In the genomic region with DNA sequence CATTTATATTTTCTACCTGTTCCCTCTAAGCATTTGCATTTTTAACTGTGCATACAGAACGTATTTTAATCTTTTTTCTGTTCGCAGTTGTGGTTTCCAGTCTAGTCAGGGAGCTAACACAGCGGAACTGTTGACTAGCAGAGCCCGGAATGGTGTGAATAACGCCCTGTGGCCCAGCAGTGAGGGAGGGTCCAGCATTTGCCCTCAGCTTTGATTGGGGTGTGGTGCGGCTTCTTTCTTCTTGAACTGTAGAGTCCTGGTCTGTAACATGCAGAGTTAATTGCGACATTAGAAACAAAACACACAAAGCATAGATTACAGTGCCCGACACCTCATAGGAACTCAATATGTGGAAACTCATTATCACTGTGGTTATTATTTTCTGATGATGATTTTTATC, we compare ENCODE assay signal across 26 cellular contexts.
DNase-seq lines count a peak whose midpoint lies in the region; FAIRE-seq and TF ChIP-seq lines count a peak whose summit lies in the region.
"Had no signal": no experiment of that assay in that cellular context is flagged by ENCODE, and none has a peak within 500 bp of the region (broad histone marks: within the 10 kb centered on the region; RNA-seq: fewer than 3 reads in every experiment).

No MANE protein-coding gene starts in this region.

- no peaks in the 10 kb centered on the region for H3K79me1 ChIP-seq in H1 (ENCODE audit: low read depth, low read length)

- H4K20me1 ChIP-seq in H1 (replicated peaks in 1 of 2; ENCODE audit: control insufficient read depth in 1 of 2, insufficient read depth in 2 of 2, low read length in 2 of 2): no peaks in the 10 kb centered on the region

- peak overlapping the region; percentile 54; the same call in 1 of the 2 replicates for H3K18ac ChIP-seq in H1 (ENCODE audit: extremely low read depth, low read length)

- TF ChIP-seq RAD21 in H1 (IDR thresholded peaks at IDR 0.05 in 1 of 2, conservative IDR thresholded peaks at IDR 0.05 in 1 of 2; ENCODE audit: low read depth in 2 of 2, low read length in 2 of 2): no peak

- no peaks in the 10 kb centered on the region for H3K79me2 ChIP-seq in H1 (ENCODE audit: control insufficient read depth in 1 of 2, insufficient read depth in 2 of 2, low read length in 2 of 2)

- TF ChIP-seq CTCF in H1 (IDR thresholded peaks at IDR 0.05; ENCODE audit: control extremely low read depth in 1 of 3, insufficient read depth in 1 of 3, low read depth in 1 of 3, low read length in 3 of 3) (no peak), neural crest cell (conservative IDR thresholded peaks at IDR 0.05) (no peak), prostate gland (IDR thresholded peaks at IDR 0.05) (no peak)

- H3K4me3 Mint-ChIP-seq in neural crest cell: peak overlapping the region; percentile 77
- H3K4me3 Mint-ChIP-seq: CD4-positive, alpha-beta memory T cell had no signal

- no peak overlapping the region for H3K56ac ChIP-seq in H1 (replicated peaks; ENCODE audit: insufficient read length, low read depth, low read length)

- peak overlapping the region; percentile 49; the same call in 1 of the 2 replicates for H2BK20ac ChIP-seq in H1 (ENCODE audit: low read length)

- H3K9me3 Mint-ChIP-seq in neural crest cell: no peaks in the 10 kb centered on the region

- no peak overlapping the region for H4K91ac ChIP-seq in H1 (replicated peaks; ENCODE audit: insufficient read length, low read length)

- H3K27ac Mint-ChIP-seq in neural crest cell (ENCODE audit: unreplicated experiment): peak overlapping the region; percentile 95
- H3K27ac Mint-ChIP-seq: CD4-positive, alpha-beta memory T cell had no signal

- no peak overlapping the region for H3K14ac ChIP-seq in H1 (ENCODE audit: insufficient read length)

- H2BK120ac ChIP-seq in H1 (replicated peaks; ENCODE audit: low read depth, low read length): peak overlapping the region; percentile 34

- no peaks in the 10 kb centered on the region for H3K27me3 Mint-ChIP-seq in neural crest cell (ENCODE audit: low read depth)
- H3K27me3 Mint-ChIP-seq: CD4-positive, alpha-beta memory T cell had no signal

- peak overlapping the region in 1 of 4 experiments; percentile 49; a peak in 1 of 8 replicates for H3K4me3 ChIP-seq in H1 (ENCODE audit: extremely low read depth in 1 of 4, insufficient read depth in 2 of 4, low read depth in 3 of 4, low read length in 4 of 4)
- H3K4me3 ChIP-seq in prostate gland: no peak overlapping the region
- H3K4me3 ChIP-seq: GM23248, Peyer's patch had no signal

- H3K36me3 ChIP-seq in H1 (ENCODE audit: control insufficient read depth in 2 of 4, insufficient read depth in 4 of 4, low read length in 3 of 4) (no peaks in the 10 kb centered on the region), prostate gland (no peaks in the 10 kb centered on the region)
- H3K36me3 ChIP-seq: Peyer's patch had no signal

- H3K4me2 ChIP-seq in H1 (ENCODE audit: insufficient read depth in 1 of 2, low read depth in 2 of 2, low read length in 2 of 2): peak overlapping the region in 1 of 2 experiments; percentile 44; a peak in 2 of 4 replicates
- H3K4me2 ChIP-seq: SK-N-SH had no signal

- H3K27me3 ChIP-seq in H1 (replicated peaks in 1 of 4; ENCODE audit: control insufficient read depth in 3 of 4, extremely low read depth in 1 of 4, insufficient read depth in 3 of 4, low read length in 3 of 4): no peaks in the 10 kb centered on the region
- no peaks in the 10 kb centered on the region for H3K27me3 ChIP-seq in prostate gland (replicated peaks; ENCODE audit: insufficient read depth)
- H3K27me3 ChIP-seq: Peyer's patch had no signal

- H3K23ac ChIP-seq in H1 (ENCODE audit: insufficient read length): no peak overlapping the region

- H3K9ac ChIP-seq in H1 (replicated peaks in 1 of 4; ENCODE audit: extremely low read depth in 1 of 4, low read depth in 3 of 4, low read length in 3 of 4): no peak overlapping the region
- H3K9ac ChIP-seq: GM23248, SK-N-SH had no signal

- no peak overlapping the region for H2BK5ac ChIP-seq in H1 (ENCODE audit: low read depth, low read length)

- no peaks in the 10 kb centered on the region for H3K36me3 Mint-ChIP-seq in neural crest cell (ENCODE audit: low read depth)
- H3K36me3 Mint-ChIP-seq: CD4-positive, alpha-beta memory T cell had no signal

- no peak overlapping the region for H2AFZ ChIP-seq in H1 (ENCODE audit: low read length)
- H2AFZ ChIP-seq: GM23248 had no signal

- no peak overlapping the region for H4K8ac ChIP-seq in H1 (ENCODE audit: extremely low read depth, insufficient read depth, low read length)

- H3K4me1 ChIP-seq in H1 (replicated peaks in 1 of 4; ENCODE audit: control insufficient read depth in 3 of 4, insufficient read depth in 4 of 4, low read length in 3 of 4): peaks cover 0 to 12% (median 5%) of the 10 kb centered on the region in 4 experiments; a peak in 5 of 7 replicates
- no peaks in the 10 kb centered on the region for H3K4me1 ChIP-seq in prostate gland (replicated peaks)
- H3K4me1 ChIP-seq: Peyer's patch had no signal

- peaks cover 54% of the 10 kb centered on the region for H3K4me1 Mint-ChIP-seq in neural crest cell
- H3K4me1 Mint-ChIP-seq: CD4-positive, alpha-beta memory T cell had no signal

- POLR2A ChIA-PET in H1 (lab: Charles Lee; ENCODE audit: partially characterized antibody): interaction anchor here (0.7 to 1.4 kb wide), 2 partner anchors 30 to 159 kb away, joined by 3 to 4 read pairs; no protein-coding TSS in a partner anchor

- H3K4ac ChIP-seq in H1 (replicated peaks; ENCODE audit: insufficient read length, low read depth, low read length): no peak overlapping the region

- no peak overlapping the region; the same call in 1 of the 2 replicates for H2BK12ac ChIP-seq in H1 (ENCODE audit: low read depth, low read length)

- H3K23me2 ChIP-seq in H1 (ENCODE audit: low read depth, low read length): no peaks in the 10 kb centered on the region; the same call in 1 of the 2 replicates

- CTCF ChIA-PET in H1 (lab: Charles Lee; ENCODE audit: partially characterized antibody): interaction anchor here (0.9 to 1.8 kb wide), 7 partner anchors 8 to 1986 kb away, joined by 3 to 7 read pairs (median 3); no protein-coding TSS in a partner anchor

- intact Hi-C loops in prostate gland (cut with DNase I): no loop called here

- H3K27ac ChIP-seq in H1 (ENCODE audit: low read depth, low read length): no peak overlapping the region
- no peak overlapping the region for H3K27ac ChIP-seq in prostate gland
- H3K27ac ChIP-seq: GM23248, Peyer's patch had no signal

- no peaks in the 10 kb centered on the region for H3K9me3 ChIP-seq in H1 (ENCODE audit: insufficient read depth in 2 of 2, low read depth in 1 of 2, low read length in 1 of 2)
- no peaks in the 10 kb centered on the region for H3K9me3 ChIP-seq in prostate gland
- H3K9me3 ChIP-seq: Peyer's patch, SK-N-SH had no signal

- H4K5ac ChIP-seq in H1 (ENCODE audit: insufficient read length, low read depth, low read length): peak overlapping the region; percentile 87

- no peak for TF ChIP-seq EP300 in H1 (IDR thresholded peaks at IDR 0.05; ENCODE audit: borderline replicate concordance in 1 of 2, low read depth in 2 of 2, low read length in 2 of 2)

- no peak overlapping the region for H2BK15ac ChIP-seq in H1 (ENCODE audit: low read length)

- peak; percentile 60 for DNase-seq in NCI-H146 treated with DMSO at 0.1 percent for 48 hours (lab: John Stamatoyannopoulos, UW; ENCODE audit: unreplicated experiment)
- DNase-seq in H1 (ENCODE audit: low read depth in 1 of 2, low spot score in 2 of 2): no peak
- DNase-seq in neural crest cell (ENCODE audit: low read depth, low spot score): no peak
- DNase-seq in prostate gland (ENCODE audit: low spot score): no peak
- no peak for DNase-seq in NCI-H1105 treated with DMSO at 0.1 percent for 48 hours (lab: John Stamatoyannopoulos, UW)
- DNase-seq in NCI-H1694 (lab: John Stamatoyannopoulos, UW): no peak
- no peak for DNase-seq in NCI-H1048 (lab: John Stamatoyannopoulos, UW)
- DNase-seq: C1 segment of cervical spinal cord; CD4-positive, alpha-beta memory T cell; COR-L47; DMS53; GM23248; HCEC 1CT; IMR-90; KG1; MM.1S; NCI-H1436; NCI-H2029; NCI-H526 treated with DMSO at 0.1 percent for 48 hours; OCI-M1; Peyer's patch; SIG-M5; SK-N-SH; SW 1271 had no signal

- no peak for FAIRE-seq in H1 (lab: Jason Lieb, UNC)
- FAIRE-seq: GM18507, HTR-8/SVneo had no signal

- WGBS in H1 (ENCODE audit: extremely low coverage in 1 of 2, insufficient coverage in 1 of 2, insufficient read length in 1 of 2, insufficient replicate concordance in 2 of 2, low coverage in 1 of 2, low lambda C conversion rate in 2 of 2, missing lambda C conversion rate in 1 of 2), 2 experiments: 77% methylated on average over 8 of the region's 8 CpGs; no CpG with 5 or more reads in 1 of the 2 experiments
- WGBS in prostate gland: 84% methylated on average over 8 of the region's 8 CpGs

- TF ChIP-seq POLR2A in H1 (IDR thresholded peaks at IDR 0.05; ENCODE audit: control extremely low read depth in 1 of 2, low read depth in 2 of 2, low read length in 2 of 2): no peak
- no peak for TF ChIP-seq POLR2A in prostate gland (IDR thresholded peaks at IDR 0.05)

- no peak overlapping the region for H2AK5ac ChIP-seq in H1 (ENCODE audit: low read depth, low read length)

TF ChIP-seq in H1, 55 proteins besides CTCF, POLR2A, EP300 and RAD21:
- TF ChIP-seq RBBP5 (IDR thresholded peaks at IDR 0.05; ENCODE audit: borderline replicate concordance, low read depth, low read length) (no peak), CBX8 (IDR thresholded peaks at IDR 0.05; ENCODE audit: borderline replicate concordance, low read depth, low read length) (no peak), BACH1 (IDR thresholded peaks at IDR 0.05; ENCODE audit: low read length) (no peak), KDM4A (IDR thresholded peaks at IDR 0.05; ENCODE audit: low read depth, low read length, severe bottlenecking) (no peak), SIX5 (IDR thresholded peaks at IDR 0.05; ENCODE audit: low read depth, low read length) (no peak)
- TF ChIP-seq, protein P1, sequence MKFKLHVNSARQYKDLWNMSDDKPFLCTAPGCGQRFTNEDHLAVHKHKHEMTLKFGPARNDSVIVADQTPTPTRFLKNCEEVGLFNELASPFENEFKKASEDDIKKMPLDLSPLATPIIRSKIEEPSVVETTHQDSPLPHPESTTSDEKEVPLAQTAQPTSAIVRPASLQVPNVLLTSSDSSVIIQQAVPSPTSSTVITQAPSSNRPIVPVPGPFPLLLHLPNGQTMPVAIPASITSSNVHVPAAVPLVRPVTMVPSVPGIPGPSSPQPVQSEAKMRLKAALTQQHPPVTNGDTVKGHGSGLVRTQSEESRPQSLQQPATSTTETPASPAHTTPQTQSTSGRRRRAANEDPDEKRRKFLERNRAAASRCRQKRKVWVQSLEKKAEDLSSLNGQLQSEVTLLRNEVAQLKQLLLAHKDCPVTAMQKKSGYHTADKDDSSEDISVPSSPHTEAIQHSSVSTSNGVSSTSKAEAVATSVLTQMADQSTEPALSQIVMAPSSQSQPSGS (IDR thresholded peaks at IDR 0.05; ENCODE audit: low read length): no peak
